Comparison of ENCODE assay signal across 25 cellular contexts in genomic region chr1:223756002-223756775, GRCh38. TPM values are rescaled to one million over a fixed set of nuclear protein-coding genes. Genes with fewer than 3 reads are reported as not detected.
A peak's percentile ranks its signal among the peaks of the same experiment; 100 is the strongest.
DNase-seq lines count a peak whose midpoint lies in the region; ATAC-seq, FAIRE-seq and TF ChIP-seq lines count a peak whose summit lies in the region.
"Had no signal": no experiment of that assay in that cellular context is flagged by ENCODE, and none has a peak within 500 bp of the region (broad histone marks: within the 10 kb centered on the region; RNA-seq: fewer than 3 reads in every experiment).

No MANE protein-coding gene starts in this region.

- no peak for FAIRE-seq in GM12891 (lab: Jason Lieb, UNC)
- FAIRE-seq: A549 had no signal

- H3K36me3 ChIP-seq in breast epithelium, result peaks cover 6% of the 10 kb centered on the region
- no peaks in the 10 kb centered on the region for H3K36me3 ChIP-seq in neural progenitor cell
- peaks cover 3 to 20% of the 10 kb centered on the region in 2 donors for H3K36me3 ChIP-seq in aorta (ENCODE audit: control insufficient read depth in 1 of 2, insufficient read depth in 2 of 2, low read length in 1 of 2)
- H3K36me3 ChIP-seq: neutrophil had no signal

- CTCF ChIA-PET in MCF 10A (lab: Yijun Ruan, JAX), result interaction anchor here (0.6 to 1.4 kb wide), 6 partner anchors 10 to 1095 kb away, joined by 3 to 8 read pairs (median 4); no protein-coding TSS in a partner anchor

- TF ChIP-seq POLR2A in breast epithelium (IDR thresholded peaks at IDR 0.05) (no peak), GM12891 (IDR thresholded peaks at IDR 0.05; ENCODE audit: low read depth, low read length) (no peak)

- BruUV-seq in MCF 10A (replicated peaks; lab: Mats Ljungman, UMichigan), result no TSS peak

- H3K9ac ChIP-seq in neural progenitor cell, result no peak overlapping the region

- DNase-seq in MCF 10A (ENCODE audit: unreplicated experiment), result no peak
- no peak for DNase-seq in breast epithelium (ENCODE audit: low spot score in 2 of 2)
- peak in 9 of 10 donors; percentile 69 to 87 (median 81) for DNase-seq in dorsolateral prefrontal cortex
- peak; percentile 12 for DNase-seq in neural progenitor cell (ENCODE audit: low spot score)
- DNase-seq in aorta, result peak in 1 of 2 donors; percentile 66
- DNase-seq in GM12891 (ENCODE audit: insufficient read length, low spot score), result no peak
- DNase-seq: activated CD4-positive, alpha-beta T cell treated with anti-CD3 and anti-CD28 coated beads, Interleukin-2, amount 50 U/mL, for 1 hour; activated naive CD4-positive, alpha-beta T cell; body of pancreas; foreskin fibroblast; GDM1; HCEC 1CT; NCI-H1417; NCI-H524; stimulated activated CD4-positive, alpha-beta T cell treated with anti-CD3 and anti-CD28 coated beads, Interleukin-1b, Interleukin-23, amount 100 ng/mL, for 48 hours; SW 1271; upper lobe of left lung had no signal

- no peaks in the 10 kb centered on the region for H3K4me1 Mint-ChIP-seq in MCF 10A (ENCODE audit: insufficient read depth, unreplicated experiment)
- no peaks in the 10 kb centered on the region for H3K4me1 Mint-ChIP-seq in neural progenitor cell

- H4K20me1 ChIP-seq in neural progenitor cell (ENCODE audit: low read depth), result no peaks in the 10 kb centered on the region

- H3K9me3 Mint-ChIP-seq in MCF 10A (ENCODE audit: unreplicated experiment) (no peaks in the 10 kb centered on the region), neural progenitor cell (no peaks in the 10 kb centered on the region)
- H3K9me3 Mint-ChIP-seq: CD14-positive monocyte; stimulated activated naive CD8-positive, alpha-beta T cell treated with anti-CD3 and anti-CD28 coated beads, Interleukin-15, Interleukin-2, amounts not matched to agents 100 ng/mL and 50 ng/mL, for 24 hours had no signal

- intact Hi-C loops in MCF 10A (cut with micrococcal nuclease), result no loop called here
- intact Hi-C loops in breast epithelium (cut with DNase I; ENCODE audit: low total_unique reads), result no loop called here
- intact Hi-C loops in dorsolateral prefrontal cortex (cut with DNase I), result loop anchor here (2.0 to 5.0 kb wide), 2 partner anchors 47 to 91 kb away; partner anchors contain the start of gene TP53BP2 (in 2 of the 2)
- intact Hi-C loops in aorta (cut with DNase I), result no loop called here

- no peak for TF ChIP-seq CTCF in MCF 10A (IDR thresholded peaks at IDR 0.05; ENCODE audit: unreplicated experiment)
- no peak for TF ChIP-seq CTCF in breast epithelium (IDR thresholded peaks at IDR 0.05)
- TF ChIP-seq CTCF in dorsolateral prefrontal cortex (IDR thresholded peaks at IDR 0.05 in 54 of 56, conservative IDR thresholded peaks at IDR 0.05 in 2 of 56; ENCODE audit: low read depth in 1 of 56, partially characterized antibody in 56 of 56), result peak; percentile 17 to 89 (median 66)
- TF ChIP-seq CTCF in neural progenitor cell (IDR thresholded peaks at IDR 0.05), result no peak

- H2AFZ ChIP-seq in neural progenitor cell (replicated peaks), result no peak overlapping the region

- H3K9me3 ChIP-seq in breast epithelium (no peaks in the 10 kb centered on the region), neural progenitor cell (ENCODE audit: low read depth) (no peaks in the 10 kb centered on the region), aorta (ENCODE audit: control insufficient read depth, low read length) (no peaks in the 10 kb centered on the region)
- H3K9me3 ChIP-seq: A549, body of pancreas, mucosa of descending colon, neutrophil, upper lobe of left lung had no signal

- H3K27me3 ChIP-seq in breast epithelium (no peaks in the 10 kb centered on the region), dorsolateral prefrontal cortex (no peaks in the 10 kb centered on the region), neural progenitor cell (no peaks in the 10 kb centered on the region), aorta (ENCODE audit: control insufficient read depth in 1 of 2, insufficient read depth in 2 of 2, low read length in 1 of 2) (no peaks in the 10 kb centered on the region)
- H3K27me3 ChIP-seq: body of pancreas, neutrophil, upper lobe of left lung had no signal

- H3F3A ChIP-seq in neural progenitor cell (ENCODE audit: low read depth), result no peaks in the 10 kb centered on the region

- no peak overlapping the region for H3K4me3 Mint-ChIP-seq in MCF 10A (ENCODE audit: unreplicated experiment)
- H3K4me3 Mint-ChIP-seq in neural progenitor cell, result no peak overlapping the region
- H3K4me3 Mint-ChIP-seq: CD14-positive monocyte; stimulated activated naive CD8-positive, alpha-beta T cell treated with anti-CD3 and anti-CD28 coated beads, Interleukin-15, Interleukin-2, amounts not matched to agents 100 ng/mL and 50 ng/mL, for 24 hours had no signal

- H3K4me3 ChIP-seq in breast epithelium (no peak overlapping the region), dorsolateral prefrontal cortex (no peak overlapping the region), neural progenitor cell (no peak overlapping the region), aorta (ENCODE audit: low read length in 2 of 2) (no peak overlapping the region)
- H3K4me3 ChIP-seq: A549, body of pancreas, mucosa of descending colon, upper lobe of left lung had no signal

- H3K79me2 ChIP-seq in neural progenitor cell (ENCODE audit: low read depth), result no peaks in the 10 kb centered on the region

- 67 to 76% methylated on average over 13 of the region's 13 CpGs for WGBS in aorta, 2 donors

- POLR2A ChIA-PET in MCF 10A (lab: Yijun Ruan, JAX), result interaction anchor here (0.8 to 1.6 kb wide), 3 partner anchors 10 to 17 kb away, joined by 3 to 7 read pairs (median 3); no protein-coding TSS in a partner anchor

- no peak overlapping the region for H3K4me2 ChIP-seq in neural progenitor cell
- H3K4me2 ChIP-seq: A549 had no signal

- ATAC-seq in aorta (ENCODE audit: low FRiP score) (peak; percentile 4), GM19324 (IDR thresholded peaks at IDR 0.05; ENCODE audit: low FRiP score, unreplicated experiment) (no peak), GM19463 (IDR thresholded peaks at IDR 0.05; ENCODE audit: unreplicated experiment) (no peak)
- ATAC-seq: body of pancreas, mucosa of descending colon had no signal

- peaks cover 95% of the 10 kb centered on the region for H3K36me3 Mint-ChIP-seq in MCF 10A (ENCODE audit: insufficient read depth, unreplicated experiment)
- H3K36me3 Mint-ChIP-seq in neural progenitor cell, result peaks cover 25% of the 10 kb centered on the region

- H3K27ac ChIP-seq in breast epithelium (no peak overlapping the region), dorsolateral prefrontal cortex (peak overlapping the region; percentile 51 to 96 (median 87)), neural progenitor cell (no peak overlapping the region), aorta (ENCODE audit: low read depth in 1 of 2, low read length in 2 of 2) (no peak overlapping the region)
- H3K27ac ChIP-seq: body of pancreas, epithelial cell of prostate, neutrophil, upper lobe of left lung had no signal

- H3K4me1 ChIP-seq in breast epithelium, result no peaks in the 10 kb centered on the region
- H3K4me1 ChIP-seq in neural progenitor cell, result no peaks in the 10 kb centered on the region
- H3K4me1 ChIP-seq in aorta (ENCODE audit: control insufficient read depth in 1 of 2, insufficient read depth in 2 of 2, low read length in 2 of 2), result no peaks in the 10 kb centered on the region
- H3K4me1 ChIP-seq: A549, body of pancreas had no signal

- H3K27me3 Mint-ChIP-seq in MCF 10A (ENCODE audit: insufficient read depth, unreplicated experiment) (no peaks in the 10 kb centered on the region), neural progenitor cell (ENCODE audit: insufficient read depth, low read depth) (peaks cover 6% of the 10 kb centered on the region)
- H3K27me3 Mint-ChIP-seq: stimulated activated naive CD8-positive, alpha-beta T cell treated with anti-CD3 and anti-CD28 coated beads, Interleukin-15, Interleukin-2, amounts not matched to agents 100 ng/mL and 50 ng/mL, for 24 hours had no signal

- peak overlapping the region; percentile 32 for H3K27ac Mint-ChIP-seq in MCF 10A (ENCODE audit: low read depth, unreplicated experiment)
- H3K27ac Mint-ChIP-seq in neural progenitor cell, result no peak overlapping the region
- H3K27ac Mint-ChIP-seq: stimulated activated naive CD8-positive, alpha-beta T cell treated with anti-CD3 and anti-CD28 coated beads, Interleukin-15, Interleukin-2, amounts not matched to agents 100 ng/mL and 50 ng/mL, for 24 hours had no signal

TF ChIP-seq in GM12891, 5 proteins besides CTCF, POLR2A, EP300 and RAD21:
- TF ChIP-seq TAF1 (IDR thresholded peaks at IDR 0.05; ENCODE audit: low read depth, low read length) (no peak), PAX5 (IDR thresholded peaks at IDR 0.05; ENCODE audit: insufficient read depth, low read length, severe bottlenecking) (no peak), POLR2AphosphoS5 (IDR thresholded peaks at IDR 0.05; ENCODE audit: low read depth, low read length) (no peak), SPI1 (IDR thresholded peaks at IDR 0.05; ENCODE audit: low read depth, low read length) (no peak), POU2F2 (IDR thresholded peaks at IDR 0.05; ENCODE audit: low read depth, low read length) (no peak)

RNA-seq across cellular contexts. Expression of gene CAPN2, which starts 43.9 kb away (rescaled TPM):
- 513 and 622 TPM in 2 replicates for total RNA-seq in MCF 10A (2022)
- 100 to 1,000 TPM; 162 to 192 (median 164) TPM for total RNA-seq in breast epithelium
- total RNA-seq in dorsolateral prefrontal cortex, result 100 to 1,000 TPM in 66 of 120 experiments, 10 to 100 TPM in 54; 66.7 to 318 (median 103) TPM
- 61.7 and 64.2 TPM in 2 replicates for total RNA-seq in neural progenitor cell (ENCODE audit: low replicate concordance)
- 100 to 1,000 TPM; 208 to 213 TPM for total RNA-seq in aorta
- polyA plus RNA-seq in aorta, result 100 to 1,000 TPM in 1 of 2 donors, 10 to 100 TPM in 1; 99.8 to 190 TPM
- 1.9 TPM for polyA plus RNA-seq in GM12891 (2012; ENCODE audit: low read depth, missing spikeins)

Comparison
In these comparisons a context has a peak if more than half of its experiments do, and no peak if none do; other contexts are left out.
1. DNase-seq: peak in dorsolateral prefrontal cortex (9 of 10) and neural progenitor cell (single experiment); none in MCF 10A (single experiment), breast epithelium (0 of 2) and GM12891 (single experiment).
2. CTCF ChIP-seq: peak in dorsolateral prefrontal cortex (56 of 56); none in MCF 10A (single experiment), breast epithelium (0 of 3) and neural progenitor cell (single experiment).
3. H3K27ac ChIP-seq: peak in dorsolateral prefrontal cortex (59 of 59); none in breast epithelium (0 of 2), neural progenitor cell (single experiment) and aorta (0 of 2).
4. intact Hi-C loops: an anchor here in dorsolateral prefrontal cortex (2.0 to 5.0 kb wide); none called in MCF 10A, breast epithelium and aorta.